2 cellular contexts compared by ENCODE assay signal in the genomic region with DNA sequence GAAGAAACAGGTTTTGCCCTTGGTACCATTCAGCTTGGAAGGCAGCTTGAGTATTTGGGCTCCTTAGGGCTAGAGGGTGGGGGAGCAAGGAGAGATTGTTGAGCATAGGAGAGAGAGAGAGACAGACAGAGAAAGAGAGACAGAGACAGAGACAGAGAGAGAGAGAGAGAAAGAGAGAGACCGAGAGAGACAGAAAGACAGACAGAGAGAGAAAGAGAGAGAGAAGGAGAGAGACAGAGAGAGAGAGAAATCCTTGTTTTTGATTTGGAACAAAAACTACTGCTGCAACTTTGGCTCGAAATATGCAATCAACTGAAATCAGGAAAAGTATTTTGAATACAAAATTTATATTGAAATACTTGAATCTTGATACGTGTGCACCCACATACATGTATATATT.
TF ChIP-seq lines count a peak whose summit lies in the region.

No MANE protein-coding gene starts in this region.

TF ChIP-seq in HEK293, 187 proteins besides CTCF, POLR2A, EP300 and RAD21 (continued from another document):
- no peak for TF ChIP-seq ZNF155 (tag by site-specific recombination; IDR thresholded peaks at IDR 0.05)

TF ChIP-seq in neural cell, 6 proteins besides CTCF, POLR2A, EP300 and RAD21 (continued from another document):
- TF ChIP-seq, protein P1, sequence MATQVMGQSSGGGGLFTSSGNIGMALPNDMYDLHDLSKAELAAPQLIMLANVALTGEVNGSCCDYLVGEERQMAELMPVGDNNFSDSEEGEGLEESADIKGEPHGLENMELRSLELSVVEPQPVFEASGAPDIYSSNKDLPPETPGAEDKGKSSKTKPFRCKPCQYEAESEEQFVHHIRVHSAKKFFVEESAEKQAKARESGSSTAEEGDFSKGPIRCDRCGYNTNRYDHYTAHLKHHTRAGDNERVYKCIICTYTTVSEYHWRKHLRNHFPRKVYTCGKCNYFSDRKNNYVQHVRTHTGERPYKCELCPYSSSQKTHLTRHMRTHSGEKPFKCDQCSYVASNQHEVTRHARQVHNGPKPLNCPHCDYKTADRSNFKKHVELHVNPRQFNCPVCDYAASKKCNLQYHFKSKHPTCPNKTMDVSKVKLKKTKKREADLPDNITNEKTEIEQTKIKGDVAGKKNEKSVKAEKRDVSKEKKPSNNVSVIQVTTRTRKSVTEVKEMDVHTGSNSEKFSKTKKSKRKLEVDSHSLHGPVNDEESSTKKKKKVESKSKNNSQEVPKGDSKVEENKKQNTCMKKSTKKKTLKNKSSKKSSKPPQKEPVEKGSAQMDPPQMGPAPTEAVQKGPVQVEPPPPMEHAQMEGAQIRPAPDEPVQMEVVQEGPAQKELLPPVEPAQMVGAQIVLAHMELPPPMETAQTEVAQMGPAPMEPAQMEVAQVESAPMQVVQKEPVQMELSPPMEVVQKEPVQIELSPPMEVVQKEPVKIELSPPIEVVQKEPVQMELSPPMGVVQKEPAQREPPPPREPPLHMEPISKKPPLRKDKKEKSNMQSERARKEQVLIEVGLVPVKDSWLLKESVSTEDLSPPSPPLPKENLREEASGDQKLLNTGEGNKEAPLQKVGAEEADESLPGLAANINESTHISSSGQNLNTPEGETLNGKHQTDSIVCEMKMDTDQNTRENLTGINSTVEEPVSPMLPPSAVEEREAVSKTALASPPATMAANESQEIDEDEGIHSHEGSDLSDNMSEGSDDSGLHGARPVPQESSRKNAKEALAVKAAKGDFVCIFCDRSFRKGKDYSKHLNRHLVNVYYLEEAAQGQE (IDR thresholded peaks at IDR 0.05; ENCODE audit: borderline replicate concordance), result no peak
